ENCODE assay signal across 24 cellular contexts in genomic region chr14:101958418-101959185, GRCh38.
"Had no signal": no experiment of that assay in that cellular context is flagged by ENCODE, and none has a peak within 500 bp of the region (broad histone marks: within the 10 kb centered on the region; RNA-seq: fewer than 3 reads in every experiment).

No MANE protein-coding gene starts in this region.

- H3K9me3 ChIP-seq: body of pancreas, heart right ventricle, testis, transverse colon had no signal

- H3K27me3 ChIP-seq: body of pancreas, heart right ventricle, testis, transverse colon had no signal

- ATAC-seq: activated CD8-positive, alpha-beta T cell treated with anti-CD3 and anti-CD28 coated beads for 36 hours; activated T-cell treated with anti-CD3 and anti-CD28 coated beads, Interleukin-2, amount 50 U/mL, for 4 hours; activated T-helper 17 cell treated with anti-CD3 and anti-CD28 coated beads, Interleukin-2, amount 50 U/mL, for 72 hours; body of pancreas; heart right ventricle; left ventricle myocardium superior; naive thymus-derived CD8-positive, alpha-beta T cell; right cardiac atrium; stimulated activated naive CD8-positive, alpha-beta T cell treated with anti-CD3 and anti-CD28 coated beads, Interleukin-15, Interleukin-2, amounts not matched to agents 100 U/mL and 50 U/mL, for 24 hours; T-cell had no signal

- H3K9me3 Mint-ChIP-seq: activated B cell treated with CpG ODN at 0.5 μM for 24 hours; activated CD8-positive, alpha-beta T cell treated with anti-CD3 and anti-CD28 coated beads for 36 hours; activated naive CD4-positive, alpha-beta T cell treated with anti-CD3 and anti-CD28 coated beads, Interleukin-2, amount 50 U/mL, for 24 hours; activated T-cell treated with anti-CD3 and anti-CD28 coated beads, Interleukin-2, amount 50 U/mL, for 4 hours; activated T-helper 17 cell treated with anti-CD3 and anti-CD28 coated beads, Interleukin-2, amount 50 U/mL, for 72 hours; mesothelial cell of epicardium; naive thymus-derived CD8-positive, alpha-beta T cell; neural crest cell; T-cell; T-helper 2 cell treated with Interferon-gamma antibody and Interleukin-4, amounts not matched to agents 5 μg/mL and 100 μg/mL, for 36 hours had no signal

- H3K27ac ChIP-seq: body of pancreas, heart right ventricle, testis, transverse colon had no signal

- H3K27ac Mint-ChIP-seq: activated B cell treated with CpG ODN at 0.5 μM for 24 hours; activated CD8-positive, alpha-beta T cell treated with anti-CD3 and anti-CD28 coated beads for 36 hours; activated naive CD4-positive, alpha-beta T cell treated with anti-CD3 and anti-CD28 coated beads, Interleukin-2, amount 50 U/mL, for 24 hours; activated T-helper 17 cell treated with anti-CD3 and anti-CD28 coated beads, Interleukin-2, amount 50 U/mL, for 72 hours; mesothelial cell of epicardium; naive thymus-derived CD8-positive, alpha-beta T cell; T-cell; T-helper 2 cell treated with Interferon-gamma antibody and Interleukin-4, amounts not matched to agents 5 μg/mL and 100 μg/mL, for 36 hours had no signal

- H3K4me3 Mint-ChIP-seq: activated B cell treated with CpG ODN at 0.5 μM for 24 hours; activated CD8-positive, alpha-beta T cell treated with anti-CD3 and anti-CD28 coated beads for 36 hours; activated naive CD4-positive, alpha-beta T cell treated with anti-CD3 and anti-CD28 coated beads, Interleukin-2, amount 50 U/mL, for 24 hours; activated T-cell treated with anti-CD3 and anti-CD28 coated beads, Interleukin-2, amount 50 U/mL, for 4 hours; activated T-helper 17 cell treated with anti-CD3 and anti-CD28 coated beads, Interleukin-2, amount 50 U/mL, for 72 hours; mesothelial cell of epicardium; T-cell; T-helper 2 cell treated with Interferon-gamma antibody and Interleukin-4, amounts not matched to agents 5 μg/mL and 100 μg/mL, for 36 hours had no signal

- DNase-seq: activated B cell treated with CpG ODN at 0.5 μM for 24 hours; activated CD4-positive, alpha-beta T cell treated with anti-CD3 and anti-CD28 coated beads, Interleukin-2, amount 50 U/mL, for 1 hour; activated CD8-positive, alpha-beta T cell treated with anti-CD3 and anti-CD28 coated beads for 36 hours; activated gamma-delta T cell treated with Interleukin-2 at 50 U/mL for 16 hours; activated T-cell treated with anti-CD3 and anti-CD28 coated beads, Interleukin-2, amount 50 U/mL, for 4 hours; aorta; body of pancreas; effector memory CD4-positive, alpha-beta T cell; heart right ventricle; kidney glomerular epithelial cell; left ventricle myocardium superior; naive thymus-derived CD8-positive, alpha-beta T cell; stimulated activated CD4-positive, alpha-beta T cell treated with anti-CD3 and anti-CD28 coated beads, Interleukin-12 subunit alpha, Interleukin-12 subunit beta, amount 100 ng/mL, for 4 hours; stimulated activated CD4-positive, alpha-beta T cell treated with anti-CD3 and anti-CD28 coated beads, Interleukin-4, amount 100 ng/mL, for 1 hour; stimulated activated naive CD8-positive, alpha-beta T cell treated with anti-CD3 and anti-CD28 coated beads, Interleukin-15, Interleukin-2, amounts not matched to agents 100 U/mL and 50 U/mL, for 24 hours; T-cell; testis; transverse colon had no signal

- H3K4me3 ChIP-seq: body of pancreas, heart right ventricle, testis, transverse colon had no signal

- H3K36me3 Mint-ChIP-seq: activated naive CD4-positive, alpha-beta T cell treated with anti-CD3 and anti-CD28 coated beads, Interleukin-2, amount 50 U/mL, for 24 hours; mesothelial cell of epicardium; naive thymus-derived CD8-positive, alpha-beta T cell; T-cell had no signal

- H3K36me3 ChIP-seq: heart right ventricle, transverse colon had no signal

- H3K27me3 Mint-ChIP-seq: activated B cell treated with CpG ODN at 0.5 μM for 24 hours; activated CD8-positive, alpha-beta T cell treated with anti-CD3 and anti-CD28 coated beads for 36 hours; activated naive CD4-positive, alpha-beta T cell treated with anti-CD3 and anti-CD28 coated beads, Interleukin-2, amount 50 U/mL, for 24 hours; activated T-helper 17 cell treated with anti-CD3 and anti-CD28 coated beads, Interleukin-2, amount 50 U/mL, for 72 hours; naive thymus-derived CD8-positive, alpha-beta T cell; T-cell had no signal
